In genomic region chr3:69052567-69052898, GRCh38 we compare ENCODE assay signal across 8 cellular contexts. TPM values are rescaled to one million over a fixed set of nuclear protein-coding genes. Genes with fewer than 3 reads are reported as not detected.
DNase-seq lines count a peak whose midpoint lies in the region; ATAC-seq, FAIRE-seq and TF ChIP-seq lines count a peak whose summit lies in the region.

No MANE protein-coding gene starts in this region.

- H3K9me3 ChIP-seq in BLaER1: no peaks in the 10 kb centered on the region
- no peaks in the 10 kb centered on the region for H3K9me3 ChIP-seq in HCT116 (ENCODE audit: control insufficient read depth in 1 of 2, insufficient read depth in 1 of 2, low read depth in 1 of 2, low read length in 2 of 2)
- no peaks in the 10 kb centered on the region for H3K9me3 ChIP-seq in keratinocyte (ENCODE audit: control insufficient read depth, low read depth, low read length)
- no peaks in the 10 kb centered on the region for H3K9me3 ChIP-seq in thyroid gland

- 27 to 32% methylated on average over 3 of the region's 3 CpGs for WGBS in thyroid gland, 2 donors

- RAD21 ChIA-PET in HCT116 (lab: Charles Lee; ENCODE audit: low non-redundant PET in 1 of 2, low total read pairs in 2 of 2, uncharacterized antibody in 2 of 2, unreplicated experiment in 2 of 2): no interaction called here

- peak; percentile 52 for FAIRE-seq in keratinocyte (lab: Jason Lieb, UNC)

- DNase-seq in HCT116 (ENCODE audit: low read depth, low spot score) (no peak), keratinocyte (ENCODE audit: low read depth, low spot score) (no peak), thyroid gland (no peak), NCI-H2196 (lab: John Stamatoyannopoulos, UW; ENCODE audit: unreplicated experiment) (no peak)
- no peak for DNase-seq in activated T-helper 2 cell treated with anti-CD3 and anti-CD28 coated beads, Interferon-gamma antibody, Interleukin-2, Interleukin-4, amounts not matched to agents 10 μg/mL and 5 μg/mL and 100 μg/mL, durations not matched to agents 14 hours and 24 hours and 36 hours (ENCODE audit: low spot score)

- H3K4me1 ChIP-seq in BLaER1 (peaks cover 29% of the 10 kb centered on the region), HCT116 (ENCODE audit: control insufficient read depth in 1 of 2, insufficient read depth in 2 of 2, low read length in 2 of 2) (peaks cover 10 to 14% of the 10 kb centered on the region in 2 experiments), keratinocyte (ENCODE audit: control insufficient read depth, extremely low read depth, insufficient read depth, low read length) (peaks cover 13% of the 10 kb centered on the region), thyroid gland (peaks cover 14 to 16% of the 10 kb centered on the region in 2 donors)

- no peaks in the 10 kb centered on the region for H3K9me3 Mint-ChIP-seq in activated T-helper 2 cell treated with anti-CD3 and anti-CD28 coated beads, Interferon-gamma antibody, Interleukin-2, Interleukin-4, amounts not matched to agents 10 μg/mL and 5 μg/mL and 100 μg/mL, durations not matched to agents 14 hours and 24 hours and 36 hours

- dilution Hi-C loops in keratinocyte (cut with MboI; ENCODE audit: extremely low pct_ligation_motif_present, low sequenced_read_pairs): no loop called here

- H3K4me2 ChIP-seq in BLaER1: peak overlapping the region; percentile 79
- peak overlapping the region; percentile 90 for H3K4me2 ChIP-seq in HCT116 (ENCODE audit: low read length)
- H3K4me2 ChIP-seq in keratinocyte (ENCODE audit: control insufficient read depth, extremely low read depth, insufficient read depth, low read depth, low read length): peak overlapping the region; percentile 73

- H3K4me1 Mint-ChIP-seq in activated T-helper 2 cell treated with anti-CD3 and anti-CD28 coated beads, Interferon-gamma antibody, Interleukin-2, Interleukin-4, amounts not matched to agents 10 μg/mL and 5 μg/mL and 100 μg/mL, durations not matched to agents 14 hours and 24 hours and 36 hours (ENCODE audit: low read depth): peaks cover 36% of the 10 kb centered on the region

- H3K27ac Mint-ChIP-seq in activated T-helper 2 cell treated with anti-CD3 and anti-CD28 coated beads, Interferon-gamma antibody, Interleukin-2, Interleukin-4, amounts not matched to agents 10 μg/mL and 5 μg/mL and 100 μg/mL, durations not matched to agents 14 hours and 24 hours and 36 hours: peak overlapping the region; percentile 92

- CTCF ChIA-PET in HCT116 (lab: Charles Lee): interaction anchor here (1.6 kb wide), 1 partner anchor 68 kb away, joined by 4 read pairs; no protein-coding TSS in a partner anchor

- H2AFZ ChIP-seq in HCT116 (ENCODE audit: low read depth, low read length, poor library complexity, severe bottlenecking) (no peak overlapping the region), keratinocyte (ENCODE audit: control insufficient read depth, low read length) (peak overlapping the region; percentile 32)

- H3K4me3 ChIP-seq in BLaER1: peak overlapping the region; percentile 80
- H3K4me3 ChIP-seq in HCT116 (replicated peaks in 1 of 2; ENCODE audit: low read depth in 1 of 2, low read length in 2 of 2): peak overlapping the region; percentile 81 to 87
- peak overlapping the region; percentile 27 to 76 (median 72) for H3K4me3 ChIP-seq in keratinocyte (ENCODE audit: control insufficient read depth in 2 of 3, extremely low read depth in 1 of 3, insufficient read depth in 2 of 3, low read depth in 1 of 3, low read length in 3 of 3)
- H3K4me3 ChIP-seq in thyroid gland (replicated peaks in 1 of 3): peak overlapping the region; percentile 9 to 83 (median 44)

- intact Hi-C loops in HCT116 (cut with micrococcal nuclease) (loop anchor here (1.0 to 5.0 kb wide), 2 partner anchors 28 to 40 kb away; partner anchors contain the start of genes EOGT and UBA3), thyroid gland (cut with DNase I) (no loop called here)
- intact Hi-C loops in activated T-helper 2 cell treated with anti-CD3 and anti-CD28 coated beads, Interferon-gamma antibody, Interleukin-2, Interleukin-4, amounts not matched to agents 10 μg/mL and 5 μg/mL and 100 μg/mL, durations not matched to agents 14 hours and 24 hours and 36 hours (cut with micrococcal nuclease): loop anchor here (1.0 to 5.0 kb wide), 3 partner anchors 32 to 42 kb away; partner anchors contain the start of genes ARL6IP5 and EOGT

- POLR2A ChIA-PET in HCT116 (lab: Charles Lee): interaction anchor here (0.6 to 1.8 kb wide), 5 partner anchors 10 to 116 kb away, joined by 3 to 5 read pairs (median 3); partner anchors contain the start of gene ARL6IP5

- peaks cover 36% of the 10 kb centered on the region for H4K20me1 ChIP-seq in BLaER1
- no peaks in the 10 kb centered on the region for H4K20me1 ChIP-seq in HCT116 (ENCODE audit: insufficient read depth)
- no peaks in the 10 kb centered on the region for H4K20me1 ChIP-seq in keratinocyte (ENCODE audit: control insufficient read depth, extremely low read depth, insufficient read depth, low read length)

- no peak for TF ChIP-seq RAD21 in HCT116 (IDR thresholded peaks at IDR 0.05; ENCODE audit: low read depth)

- H3K9me2 ChIP-seq in HCT116 (ENCODE audit: insufficient read depth): no peaks in the 10 kb centered on the region

- H3K36me3 Mint-ChIP-seq in activated T-helper 2 cell treated with anti-CD3 and anti-CD28 coated beads, Interferon-gamma antibody, Interleukin-2, Interleukin-4, amounts not matched to agents 10 μg/mL and 5 μg/mL and 100 μg/mL, durations not matched to agents 14 hours and 24 hours and 36 hours (ENCODE audit: low read depth): peaks cover 39% of the 10 kb centered on the region

- peak overlapping the region; percentile 14; the same call in 1 of the 2 replicates for H3K27ac ChIP-seq in BLaER1
- peak overlapping the region; percentile 60 for H3K27ac ChIP-seq in HCT116 (ENCODE audit: low read depth, low read length)
- H3K27ac ChIP-seq in keratinocyte (ENCODE audit: control insufficient read depth, insufficient read depth, low read length): peak overlapping the region; percentile 86
- peak overlapping the region; percentile 96 to 97 (median 96) for H3K27ac ChIP-seq in thyroid gland

- ATAC-seq in HCT116 (peak; percentile 18; the same call in 1 of the 2 replicates), GM18505 (IDR thresholded peaks at IDR 0.05; ENCODE audit: unreplicated experiment) (no peak), HG02623 (IDR thresholded peaks at IDR 0.05; ENCODE audit: unreplicated experiment) (no peak)

- BruUV-seq in HCT116 (replicated peaks; lab: Mats Ljungman, UMichigan): TSS peak; percentile 99

- peak overlapping the region; percentile 94 for H3K4me3 Mint-ChIP-seq in activated T-helper 2 cell treated with anti-CD3 and anti-CD28 coated beads, Interferon-gamma antibody, Interleukin-2, Interleukin-4, amounts not matched to agents 10 μg/mL and 5 μg/mL and 100 μg/mL, durations not matched to agents 14 hours and 24 hours and 36 hours (ENCODE audit: low read depth)

- H3K79me2 ChIP-seq in HCT116 (ENCODE audit: insufficient read depth, low read length) (peaks cover 43% of the 10 kb centered on the region), keratinocyte (ENCODE audit: control insufficient read depth, insufficient read depth, low read length) (peaks cover 43% of the 10 kb centered on the region)

- H3K27me3 ChIP-seq in BLaER1 (no peaks in the 10 kb centered on the region), HCT116 (ENCODE audit: insufficient read depth, low read length) (no peaks in the 10 kb centered on the region), keratinocyte (ENCODE audit: control insufficient read depth, extremely low read depth, insufficient read depth, low read length) (no peaks in the 10 kb centered on the region), thyroid gland (no peaks in the 10 kb centered on the region)

- no peak for TF ChIP-seq POLR2A in HCT116 (IDR thresholded peaks at IDR 0.05; ENCODE audit: borderline replicate concordance, extremely low read depth, insufficient read depth, insufficient read length)
- TF ChIP-seq POLR2A in thyroid gland (IDR thresholded peaks at IDR 0.05): no peak
- no peak for TF ChIP-seq POLR2A in GM18505 (IDR thresholded peaks at IDR 0.05; ENCODE audit: borderline replicate concordance, extremely low read depth, insufficient read depth, insufficient read length)

- TF ChIP-seq CTCF in HCT116 (IDR thresholded peaks at IDR 0.05 in 2 of 3, conservative IDR thresholded peaks at IDR 0.05 in 1 of 3; ENCODE audit: borderline replicate concordance in 1 of 3, insufficient read depth in 1 of 3, low read depth in 2 of 3, low read length in 2 of 3) (no peak), keratinocyte (optimal IDR thresholded peaks at IDR 0.05 in 1 of 3, IDR thresholded peaks at IDR 0.05 in 1 of 3, conservative IDR thresholded peaks at IDR 0.05 in 1 of 3; ENCODE audit: extremely low read depth in 1 of 3, insufficient read depth in 2 of 3, low read length in 3 of 3) (no peak), thyroid gland (IDR thresholded peaks at IDR 0.05) (no peak)

- peaks cover 46% of the 10 kb centered on the region for H3K36me3 ChIP-seq in BLaER1
- H3K36me3 ChIP-seq in HCT116 (ENCODE audit: control insufficient read depth in 1 of 2, insufficient read depth in 2 of 2, low read length in 2 of 2): peaks cover 17 to 23% of the 10 kb centered on the region in 2 experiments; a peak in 3 of 4 replicates
- peaks cover 9% of the 10 kb centered on the region in 2 experiments for H3K36me3 ChIP-seq in keratinocyte (ENCODE audit: control insufficient read depth in 2 of 2, extremely low read depth in 1 of 2, insufficient read depth in 2 of 2, low read length in 2 of 2)
- peaks cover 9 to 11% of the 10 kb centered on the region in 2 donors for H3K36me3 ChIP-seq in thyroid gland

- H3K9ac ChIP-seq in BLaER1 (peak overlapping the region; percentile 38), HCT116 (ENCODE audit: low read length) (peak overlapping the region; percentile 85), keratinocyte (ENCODE audit: control insufficient read depth, extremely low read depth, insufficient read depth, low read length) (peak overlapping the region; percentile 96)

- H3K9me1 ChIP-seq in keratinocyte (ENCODE audit: control insufficient read depth, extremely low read depth, insufficient read depth, low read length): no peaks in the 10 kb centered on the region

- H3K27me3 Mint-ChIP-seq in activated T-helper 2 cell treated with anti-CD3 and anti-CD28 coated beads, Interferon-gamma antibody, Interleukin-2, Interleukin-4, amounts not matched to agents 10 μg/mL and 5 μg/mL and 100 μg/mL, durations not matched to agents 14 hours and 24 hours and 36 hours (ENCODE audit: low read depth): no peaks in the 10 kb centered on the region

RNA-seq across cellular contexts. Expression of gene TMF1, which starts 0.4 kb away (rescaled TPM):
- total RNA-seq in HCT116 (2021; ENCODE audit: unreplicated experiment) (27.3 TPM), thyroid gland (10 to 100 TPM; 44.3 to 53.2 (median 50.3) TPM)
- 16.6 and 29.0 TPM in 2 replicates for polyA plus RNA-seq in HCT116 (2012)
- 35.7 and 38.9 TPM in 2 replicates for total RNA-seq in activated T-helper 2 cell treated with anti-CD3 and anti-CD28 coated beads, Interferon-gamma antibody, Interleukin-2, Interleukin-4, amounts not matched to agents 10 μg/mL and 5 μg/mL and 100 μg/mL, durations not matched to agents 14 hours and 24 hours and 36 hours
- polyA plus RNA-seq in keratinocyte: 8.5 to 13.7 TPM (median 9.6 TPM) in 3 replicates
- polyA plus RNA-seq in keratinocyte (2011; ENCODE audit: low read depth): 51.5 TPM
- 6.0 and 9.1 TPM in 2 replicates for polyA plus RNA-seq in keratinocyte (2011; cell fraction: cytosol; rRNA removed)
- polyA plus RNA-seq in keratinocyte (2011; cell fraction: nucleus; rRNA removed): 10.6 and 14.8 TPM in 2 replicates
- polyA plus RNA-seq in keratinocyte (2012; ENCODE audit: low replicate concordance): 14.8 and 15.6 TPM in 2 replicates
- 1.7 to 12.6 TPM (median 12.0 TPM) in 3 replicates for polyA minus RNA-seq in keratinocyte
- polyA minus RNA-seq in keratinocyte (2011; cell fraction: cytosol; rRNA and poly(A)+ RNA removed): 7.3 TPM
- polyA minus RNA-seq in keratinocyte (2011; cell fraction: nucleus; rRNA and poly(A)+ RNA removed): 13.9 and 26.9 TPM in 2 replicates

RNA-seq across cellular contexts. Expression of gene UBA3, which starts 27.6 kb away (rescaled TPM):
- 45.6 TPM for total RNA-seq in HCT116 (2021; ENCODE audit: unreplicated experiment)
- polyA plus RNA-seq in HCT116 (2012): 18.8 and 23.5 TPM in 2 replicates
- total RNA-seq in activated T-helper 2 cell treated with anti-CD3 and anti-CD28 coated beads, Interferon-gamma antibody, Interleukin-2, Interleukin-4, amounts not matched to agents 10 μg/mL and 5 μg/mL and 100 μg/mL, durations not matched to agents 14 hours and 24 hours and 36 hours: 95.8 and 109 TPM in 2 replicates
- 72.0 to 125 TPM (median 81.7 TPM) in 3 replicates for polyA plus RNA-seq in keratinocyte
- 35.4 TPM for polyA plus RNA-seq in keratinocyte (2011; ENCODE audit: low read depth)
- 50.4 and 100 TPM in 2 replicates for polyA plus RNA-seq in keratinocyte (2011; cell fraction: cytosol; rRNA removed)
- polyA plus RNA-seq in keratinocyte (2011; cell fraction: nucleus; rRNA removed): 95.3 and 116 TPM in 2 replicates
- 44.4 and 66.0 TPM in 2 replicates for polyA plus RNA-seq in keratinocyte (2012; ENCODE audit: low replicate concordance)
- polyA minus RNA-seq in keratinocyte: 13.0 to 45.9 TPM (median 30.9 TPM) in 3 replicates
- 38.8 TPM for polyA minus RNA-seq in keratinocyte (2011; cell fraction: cytosol; rRNA and poly(A)+ RNA removed)
- 30.7 and 47.9 TPM in 2 replicates for polyA minus RNA-seq in keratinocyte (2011; cell fraction: nucleus; rRNA and poly(A)+ RNA removed)
- total RNA-seq in thyroid gland: 10 to 100 TPM; 57.4 to 77.9 (median 64.3) TPM

RNA-seq across cellular contexts. Expression of gene ARL6IP5, which starts 32.2 kb away (rescaled TPM):
- total RNA-seq in HCT116 (2021; ENCODE audit: unreplicated experiment): 30.0 TPM
- polyA plus RNA-seq in HCT116 (2012): 27.6 and 31.4 TPM in 2 replicates
- total RNA-seq in activated T-helper 2 cell treated with anti-CD3 and anti-CD28 coated beads, Interferon-gamma antibody, Interleukin-2, Interleukin-4, amounts not matched to agents 10 μg/mL and 5 μg/mL and 100 μg/mL, durations not matched to agents 14 hours and 24 hours and 36 hours: 124 and 127 TPM in 2 replicates
- 87.2 to 113 TPM (median 112 TPM) in 3 replicates for polyA plus RNA-seq in keratinocyte
- 29.2 TPM for polyA plus RNA-seq in keratinocyte (2011; ENCODE audit: low read depth)
- 74.3 and 129 TPM in 2 replicates for polyA plus RNA-seq in keratinocyte (2011; cell fraction: cytosol; rRNA removed)
- polyA plus RNA-seq in keratinocyte (2011; cell fraction: nucleus; rRNA removed): 109 and 146 TPM in 2 replicates
- polyA plus RNA-seq in keratinocyte (2012; ENCODE audit: low replicate concordance): 44.6 and 78.4 TPM in 2 replicates
- polyA minus RNA-seq in keratinocyte: 46.8 to 105 TPM (median 86.8 TPM) in 3 replicates
- polyA minus RNA-seq in keratinocyte (2011; cell fraction: cytosol; rRNA and poly(A)+ RNA removed): 81.7 TPM
- polyA minus RNA-seq in keratinocyte (2011; cell fraction: nucleus; rRNA and poly(A)+ RNA removed): 43.5 and 73.1 TPM in 2 replicates
- total RNA-seq in thyroid gland: 100 to 1,000 TPM in 2 of 4 donors, 10 to 100 TPM in 2; 65.2 to 146 (median 98.2) TPM

RNA-seq across cellular contexts. Expression of gene EOGT, which starts 39.0 kb away (rescaled TPM):
- total RNA-seq in HCT116 (2021; ENCODE audit: unreplicated experiment) (20.1 TPM), thyroid gland (10 to 100 TPM; 14.6 to 33.2 (median 20.8) TPM)
- polyA plus RNA-seq in HCT116 (2012): 7.6 and 10.1 TPM in 2 replicates
- total RNA-seq in activated T-helper 2 cell treated with anti-CD3 and anti-CD28 coated beads, Interferon-gamma antibody, Interleukin-2, Interleukin-4, amounts not matched to agents 10 μg/mL and 5 μg/mL and 100 μg/mL, durations not matched to agents 14 hours and 24 hours and 36 hours: 15.4 and 18.1 TPM in 2 replicates
- 23.4 to 39.0 TPM (median 35.5 TPM) in 3 replicates for polyA plus RNA-seq in keratinocyte
- 13.7 TPM for polyA plus RNA-seq in keratinocyte (2011; ENCODE audit: low read depth)
- polyA plus RNA-seq in keratinocyte (2011; cell fraction: cytosol; rRNA removed): 16.3 and 30.1 TPM in 2 replicates
- 50.9 and 60.1 TPM in 2 replicates for polyA plus RNA-seq in keratinocyte (2011; cell fraction: nucleus; rRNA removed)
- 11.3 and 35.8 TPM in 2 replicates for polyA plus RNA-seq in keratinocyte (2012; ENCODE audit: low replicate concordance)
- polyA minus RNA-seq in keratinocyte: 27.9 to 59.3 TPM (median 32.2 TPM) in 3 replicates
- polyA minus RNA-seq in keratinocyte (2011; cell fraction: cytosol; rRNA and poly(A)+ RNA removed): 32.4 TPM
- 53.7 and 98.0 TPM in 2 replicates for polyA minus RNA-seq in keratinocyte (2011; cell fraction: nucleus; rRNA and poly(A)+ RNA removed)

Comparison
In these comparisons a context has a peak if more than half of its experiments do, and no peak if none do; other contexts are left out.
1. H3K27ac ChIP-seq: peak in every context shown above with its lines; median percentile 96 in thyroid gland; 86 in keratinocyte; 60 in HCT116; 14 in BLaER1.
2. H3K9ac ChIP-seq: peak in every context shown above with its lines; median percentile 96 in keratinocyte; 85 in HCT116; 38 in BLaER1.